29 cellular contexts compared by ENCODE assay signal in genomic region chr7:139205843-139206242, GRCh38.
"Had no signal": no experiment of that assay in that cellular context is flagged by ENCODE, and none has a peak within 500 bp of the region (broad histone marks: within the 10 kb centered on the region; RNA-seq: fewer than 3 reads in every experiment).

No MANE protein-coding gene starts in this region.

- ATAC-seq: naive thymus-derived CD8-positive, alpha-beta T cell; natural killer cell treated with Interleukin-12 subunit alpha and Interleukin-12 subunit beta and Interleukin-15 and Interleukin-18, amount 100 ng/mL, for 72 hours; psoas muscle; right cardiac atrium; right lobe of liver; stimulated activated memory B cell treated with anti-CD40 and anti-IgM and Interleukin-4, amounts not matched to agents 10 μg/mL and 1 μg/mL and 100 μg/mL, for 72 hours; stimulated activated naive CD8-positive, alpha-beta T cell treated with anti-CD3 and anti-CD28 coated beads, Interleukin-15, amount 100 ng/mL, for 72 hours; stimulated activated naive CD8-positive, alpha-beta T cell treated with anti-CD3 and anti-CD28 coated beads, Interleukin-15, Interleukin-2, amounts not matched to agents 100 U/mL and 50 U/mL, for 24 hours; upper lobe of right lung had no signal

- H3K4me1 ChIP-seq: parathyroid adenoma, psoas muscle, right lobe of liver, spleen, suprapubic skin, testis, tibial artery, transverse colon, upper lobe of right lung, uterus had no signal

- H3K4me3 ChIP-seq: psoas muscle, right lobe of liver, skin epidermis, smooth muscle cell, spleen, suprapubic skin, testis, tibial artery, transverse colon, upper lobe of right lung, uterus had no signal

- H3K9me3 ChIP-seq: neutrophil, right lobe of liver, testis had no signal

- H3K36me3 ChIP-seq: neutrophil, right lobe of liver, suprapubic skin, transverse colon, upper lobe of right lung, uterus had no signal

- DNase-seq: naive thymus-derived CD8-positive, alpha-beta T cell; nephron progenitor cell; nucleus accumbens; posterior cingulate gyrus; psoas muscle; right cardiac atrium; right lobe of liver; spleen; stimulated activated CD4-positive, alpha-beta T cell treated with anti-CD3 and anti-CD28 coated beads, Interleukin-12 subunit alpha, Interleukin-12 subunit beta, amount 100 ng/mL, for 4 hours; stimulated activated CD4-positive, alpha-beta T cell treated with anti-CD3 and anti-CD28 coated beads, Interleukin-1b, Interleukin-23, amount 100 ng/mL, for 48 hours; stimulated activated CD4-positive, alpha-beta T cell treated with anti-CD3 and anti-CD28 coated beads, Interleukin-4, amount 100 ng/mL, for 1 hour; stimulated activated CD4-positive, alpha-beta T cell treated with anti-CD3 and anti-CD28 coated beads, Interleukin-4, amount 100 ng/mL, for 4 hours; stimulated activated CD8-positive, alpha-beta memory T cell treated with anti-CD3 and anti-CD28 coated beads, Interleukin-4, amount 100 ng/mL, for 48 hours; stimulated activated naive CD4-positive, alpha-beta T cell; stimulated activated naive CD8-positive, alpha-beta T cell treated with anti-CD3 and anti-CD28 coated beads, Interleukin-15, amount 100 ng/mL, for 72 hours; stimulated activated naive CD8-positive, alpha-beta T cell treated with anti-CD3 and anti-CD28 coated beads, Interleukin-15, Interleukin-2, amounts not matched to agents 100 U/mL and 50 U/mL, for 24 hours; substantia nigra; testis; tibial artery; transverse colon; upper lobe of right lung; uterus had no signal

- H3K27me3 ChIP-seq: neutrophil, right lobe of liver, spleen, suprapubic skin, testis, tibial artery, transverse colon, upper lobe of right lung, uterus had no signal

- H3K27ac ChIP-seq: neutrophil, parathyroid adenoma, psoas muscle, right lobe of liver, skin epidermis, spleen, suprapubic skin, testis, tibial artery, transverse colon, upper lobe of right lung, uterus had no signal
